Comparison of ENCODE assay signal across 20 cellular contexts in the genomic region with DNA sequence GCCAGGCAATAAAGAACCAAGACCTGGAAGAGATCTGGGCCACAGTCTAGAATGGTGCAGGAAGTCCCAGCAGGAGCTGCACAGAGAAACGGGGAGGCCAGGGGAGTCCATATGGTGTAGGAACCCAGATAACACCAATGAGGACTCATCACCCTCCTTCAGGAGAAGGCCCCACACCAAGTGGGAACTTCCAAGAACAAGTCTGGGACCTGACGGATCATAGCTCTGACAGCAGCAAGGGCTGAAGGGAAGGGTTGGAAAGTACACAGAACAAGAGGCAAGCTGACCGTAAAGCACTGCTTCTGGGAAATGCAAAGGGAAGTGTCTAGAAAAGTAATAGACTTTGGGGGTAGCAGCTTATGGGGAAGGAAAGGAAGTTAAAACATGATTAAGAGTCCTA.
"Had no signal": no experiment of that assay in that cellular context is flagged by ENCODE, and none has a peak within 500 bp of the region (broad histone marks: within the 10 kb centered on the region; RNA-seq: fewer than 3 reads in every experiment).

No MANE protein-coding gene starts in this region.

- H3K27ac Mint-ChIP-seq: naive thymus-derived CD8-positive, alpha-beta T cell; neural progenitor cell; progenitor cell of endocrine pancreas; stimulated activated naive B cell treated with anti-CD40 and anti-IgM and Interleukin-4, amounts not matched to agents 10 μg/mL and 1 μg/mL and 100 μg/mL, for 72 hours; stimulated activated naive CD8-positive, alpha-beta T cell treated with anti-CD3 and anti-CD28 coated beads, Interleukin-15, Interleukin-2, amounts not matched to agents 100 ng/mL and 50 ng/mL, for 24 hours had no signal

- DNase-seq: dermis blood vessel endothelial cell; effector memory CD4-positive, alpha-beta T cell; erythroblast; esophagus squamous epithelium; foreskin melanocyte; head of caudate nucleus; left ventricle myocardium superior; lower lobe of right lung; naive thymus-derived CD8-positive, alpha-beta T cell; right lobe of liver; small intestine; stimulated activated CD4-positive, alpha-beta T cell treated with anti-CD3 and anti-CD28 coated beads, Interleukin-15, amount 100 ng/mL, for 24 hours; stimulated activated CD4-positive, alpha-beta T cell treated with anti-CD3 and anti-CD28 coated beads, Interleukin-2, amount 100 ng/mL, for 48 hours; stimulated activated naive B cell treated with anti-CD40 and anti-IgM and Interleukin-4, amounts not matched to agents 10 μg/mL and 1 μg/mL and 100 μg/mL, for 72 hours; transverse colon; upper lobe of right lung; uterus had no signal

- ATAC-seq: left ventricle myocardium superior; lower lobe of right lung; naive thymus-derived CD8-positive, alpha-beta T cell; right lobe of liver; stimulated activated naive B cell treated with anti-CD40 and anti-IgM and Interleukin-4, amounts not matched to agents 10 μg/mL and 1 μg/mL and 100 μg/mL, for 72 hours; upper lobe of right lung had no signal

- H3K27me3 Mint-ChIP-seq: naive thymus-derived CD8-positive, alpha-beta T cell; progenitor cell of endocrine pancreas; stimulated activated naive B cell treated with anti-CD40 and anti-IgM and Interleukin-4, amounts not matched to agents 10 μg/mL and 1 μg/mL and 100 μg/mL, for 72 hours; stimulated activated naive CD8-positive, alpha-beta T cell treated with anti-CD3 and anti-CD28 coated beads, Interleukin-15, Interleukin-2, amounts not matched to agents 100 ng/mL and 50 ng/mL, for 24 hours had no signal

- H3K4me3 Mint-ChIP-seq: naive thymus-derived CD8-positive, alpha-beta T cell; neural progenitor cell; stimulated activated naive B cell treated with anti-CD40 and anti-IgM and Interleukin-4, amounts not matched to agents 10 μg/mL and 1 μg/mL and 100 μg/mL, for 72 hours; stimulated activated naive CD8-positive, alpha-beta T cell treated with anti-CD3 and anti-CD28 coated beads, Interleukin-15, Interleukin-2, amounts not matched to agents 100 ng/mL and 50 ng/mL, for 24 hours had no signal

- H3K9me3 Mint-ChIP-seq: stimulated activated naive CD8-positive, alpha-beta T cell treated with anti-CD3 and anti-CD28 coated beads, Interleukin-15, Interleukin-2, amounts not matched to agents 100 ng/mL and 50 ng/mL, for 24 hours had no signal
